8 cellular contexts compared by ENCODE assay signal in the genomic region with DNA sequence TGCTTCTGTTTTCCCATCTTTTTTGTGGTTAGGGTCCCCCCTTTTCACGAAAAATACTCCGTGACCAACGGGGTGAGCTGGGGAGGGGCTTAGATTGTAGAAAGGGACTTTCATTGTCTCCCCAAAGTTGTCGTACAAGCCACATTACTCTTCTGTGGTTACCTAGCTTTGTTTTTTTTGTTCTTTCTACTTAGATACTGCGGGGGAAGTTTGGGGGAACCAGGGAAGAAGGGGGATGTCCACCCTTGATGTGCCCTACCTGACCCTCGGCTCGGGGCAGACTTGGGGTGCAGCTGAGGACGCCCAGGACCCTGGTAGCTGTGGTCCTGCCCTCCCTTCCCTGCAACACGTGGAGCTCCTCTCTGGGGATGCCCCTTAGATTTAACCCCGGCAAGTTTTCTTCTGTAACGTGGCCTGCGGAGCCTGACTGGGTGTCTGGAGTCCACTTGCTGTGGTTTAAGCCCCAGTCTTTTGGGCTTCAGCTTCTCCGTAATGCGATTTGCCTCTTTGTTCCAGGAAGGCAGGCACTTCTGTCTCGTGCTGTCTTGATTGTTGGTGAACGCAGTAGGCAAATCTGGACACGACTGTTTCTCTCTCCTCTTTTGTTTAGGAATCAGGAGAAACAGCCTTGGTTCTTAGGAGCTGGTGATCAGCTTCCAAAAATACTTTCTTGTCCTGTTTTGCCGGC.
A peak's percentile ranks its signal among the peaks of the same experiment; 100 is the strongest.
DNase-seq lines count a peak whose midpoint lies in the region; TF ChIP-seq lines count a peak whose summit lies in the region.

No MANE protein-coding gene starts in this region.

- 0 out of 2 replicates have a peak, but pooled peaks cover 6% of the 10 kb centered on the region for H4K20me1 ChIP-seq in KMS-11 (ENCODE audit: insufficient read depth)

- H3K4me1 ChIP-seq in KMS-11 (ENCODE audit: low read depth, poor library complexity, severe bottlenecking): peaks cover 39% of the 10 kb centered on the region

- H2AFZ ChIP-seq in KMS-11 (ENCODE audit: low read depth): peak overlapping the region; percentile 35; the same call in 1 of the 2 replicates

- H3K4me3 ChIP-seq in KMS-11 (IDR thresholded peaks at IDR 0.05; ENCODE audit: insufficient read depth, low read depth, low read length): peak overlapping the region; percentile 82
- peak overlapping the region; percentile 86 for H3K4me3 ChIP-seq in WERI-Rb-1 (ENCODE audit: low read depth, low read length)

- no peaks in the 10 kb centered on the region for H3K9me3 ChIP-seq in WERI-Rb-1 (ENCODE audit: severe bottlenecking)

- TF ChIP-seq CTCF in KMS-11 (conservative IDR thresholded peaks at IDR 0.05; ENCODE audit: low read depth, low read length): no peak
- no peak for TF ChIP-seq CTCF in WERI-Rb-1 (IDR thresholded peaks at IDR 0.05; ENCODE audit: low read depth, low read length)

- peak overlapping the region; percentile 94 for H3K9ac ChIP-seq in KMS-11

- peak overlapping the region; percentile 87 for H3K27ac ChIP-seq in KMS-11
- peak overlapping the region; percentile 71 for H3K27ac ChIP-seq in WERI-Rb-1

- no peaks in the 10 kb centered on the region for H3K27me3 ChIP-seq in KMS-11 (ENCODE audit: insufficient read depth, low read depth)
- H3K27me3 ChIP-seq in WERI-Rb-1 (ENCODE audit: insufficient read depth, low read depth, severe bottlenecking): no peaks in the 10 kb centered on the region

- H3K4me2 ChIP-seq in KMS-11: peak overlapping the region; percentile 95

- H3K36me3 ChIP-seq in KMS-11 (ENCODE audit: insufficient read depth) (peaks cover 3% of the 10 kb centered on the region; the same call in 1 of the 2 replicates), WERI-Rb-1 (peaks cover 2% of the 10 kb centered on the region; the same call in 1 of the 2 replicates)

- DNase-seq in DMS 273 treated with DMSO at 0.1 percent for 48 hours (lab: John Stamatoyannopoulos, UW): peak; percentile 20
- peak; percentile 66 for DNase-seq in WERI-Rb-1
- DNase-seq in cerebellar cortex (ENCODE audit: low spot score): peak; percentile 48
- DNase-seq in kidney tubule cell (ENCODE audit: low spot score): peak; percentile 45
- peak; percentile 37 for DNase-seq in stimulated activated CD4-positive, alpha-beta T cell treated with anti-CD3 and anti-CD28 coated beads, Interleukin-4, amount 100 ng/mL, for 1 hour
- no peak for DNase-seq in hippocampal formation (lab: John Stamatoyannopoulos, UW)
- DNase-seq in NCI-H2196 treated with DMSO at 0.1 percent for 48 hours (lab: John Stamatoyannopoulos, UW; ENCODE audit: unreplicated experiment): no peak

- H3K79me2 ChIP-seq in KMS-11 (ENCODE audit: insufficient read depth, low read depth): peaks cover 57% of the 10 kb centered on the region

Comparison
In these comparisons a context has a peak if more than half of its experiments do, and no peak if none do; other contexts are left out.
1. DNase-seq: peak in DMS 273 treated with DMSO at 0.1 percent for 48 hours (single experiment), WERI-Rb-1 (single experiment), cerebellar cortex (single experiment), kidney tubule cell (single experiment) and stimulated activated CD4-positive, alpha-beta T cell treated with anti-CD3 and anti-CD28 coated beads, Interleukin-4, amount 100 ng/mL, for 1 hour (single experiment); none in hippocampal formation (0 of 2) and NCI-H2196 treated with DMSO at 0.1 percent for 48 hours (single experiment).